In the genomic region with DNA sequence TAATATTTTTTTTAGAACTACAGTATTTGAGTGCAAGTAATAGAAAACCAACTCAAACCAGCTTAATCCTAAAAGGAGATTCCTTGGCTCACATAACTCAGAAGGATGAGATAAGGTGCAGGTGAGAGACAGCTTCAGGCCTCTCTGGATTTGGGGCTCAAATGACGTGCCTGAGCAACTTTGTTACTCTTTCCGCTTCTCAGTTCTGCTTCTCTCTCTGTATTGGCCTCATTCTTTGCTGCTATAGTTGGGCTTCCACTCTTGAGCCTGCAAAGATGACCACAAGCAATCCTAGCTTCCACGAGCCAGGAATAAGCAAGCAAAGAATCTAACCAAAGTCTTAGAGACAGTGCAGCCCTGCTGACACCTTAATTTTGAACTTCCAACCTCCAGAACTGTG, we compare ENCODE assay signal across 2 cellular contexts.
TF ChIP-seq lines count a peak whose summit lies in the region.

No MANE protein-coding gene starts in this region.

TF ChIP-seq in HEK293, 187 proteins besides CTCF, POLR2A, EP300 and RAD21 (continued from another document):
- TF ChIP-seq ZNF701 (tag by site-specific recombination; IDR thresholded peaks at IDR 0.05) = no peak

TF ChIP-seq in GM12878, 131 proteins besides CTCF, POLR2A, EP300 and RAD21 (continued from another document):
- 0 out of 2 replicates have a peak, but pooled peaks have one; percentile 21 for TF ChIP-seq IKZF1 (conservative IDR thresholded peaks at IDR 0.05)
